Comparison of ENCODE assay signal across 9 cellular contexts in the genomic region with DNA sequence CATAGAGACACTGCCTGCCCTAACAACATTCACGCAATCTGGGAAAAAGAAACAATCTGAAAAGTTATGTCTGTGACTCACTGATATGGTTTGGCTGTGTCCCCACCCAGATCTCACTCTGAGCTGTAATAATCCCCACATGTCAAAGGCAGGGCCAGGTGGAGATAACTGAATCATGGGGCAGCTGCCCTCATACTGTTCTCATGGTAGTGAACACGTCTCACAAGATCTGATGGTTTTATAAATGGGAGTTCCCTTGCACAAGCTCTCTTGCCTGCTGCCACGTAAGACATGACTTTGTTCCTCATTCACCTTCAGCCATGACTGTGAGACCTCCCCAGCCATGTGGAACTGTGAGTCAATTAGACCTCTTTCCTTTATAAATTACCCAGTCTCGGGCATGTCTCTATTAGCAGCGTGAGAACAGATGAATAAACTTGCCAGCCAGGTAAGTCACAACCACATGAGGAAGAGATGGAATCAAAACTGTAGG.
DNase-seq lines count a peak whose midpoint lies in the region; ATAC-seq and TF ChIP-seq lines count a peak whose summit lies in the region.
"Had no signal": no experiment of that assay in that cellular context is flagged by ENCODE, and none has a peak within 500 bp of the region (broad histone marks: within the 10 kb centered on the region; RNA-seq: fewer than 3 reads in every experiment).

No MANE protein-coding gene starts in this region.

- ATAC-seq in HG03460 (IDR thresholded peaks at IDR 0.05; ENCODE audit: unreplicated experiment) (peak; percentile 48), HG03135 (IDR thresholded peaks at IDR 0.05; ENCODE audit: unreplicated experiment) (no peak), T-helper 17 cell (no peak)

- no peak overlapping the region for H3K4me3 ChIP-seq in brain microvascular endothelial cell (ENCODE audit: low read depth, low read length)

- H3K27me3 ChIP-seq in brain microvascular endothelial cell (replicated peaks): no peaks in the 10 kb centered on the region

- H3K4me3 Mint-ChIP-seq in activated CD4-positive, alpha-beta T cell treated with anti-CD3 and anti-CD28 coated beads, Interleukin-2, amount 10 ng/mL, durations not matched to agents 24 days and 14 days: peak overlapping the region; percentile 8
- H3K4me3 Mint-ChIP-seq in T-helper 17 cell: no peak overlapping the region

- peak overlapping the region; percentile 90 for H3K27ac Mint-ChIP-seq in activated CD4-positive, alpha-beta T cell treated with anti-CD3 and anti-CD28 coated beads, Interleukin-2, amount 10 ng/mL, durations not matched to agents 24 days and 14 days
- no peak overlapping the region for H3K27ac Mint-ChIP-seq in T-helper 17 cell

- peaks cover 12% of the 10 kb centered on the region for H3K9me3 Mint-ChIP-seq in activated CD4-positive, alpha-beta T cell treated with anti-CD3 and anti-CD28 coated beads, Interleukin-2, amount 10 ng/mL, durations not matched to agents 24 days and 14 days

- no peak for TF ChIP-seq CTCF in brain microvascular endothelial cell (IDR thresholded peaks at IDR 0.05; ENCODE audit: low read depth, low read length, missing control alignments)

- no peaks in the 10 kb centered on the region for H3K27me3 Mint-ChIP-seq in activated CD4-positive, alpha-beta T cell treated with anti-CD3 and anti-CD28 coated beads, Interleukin-2, amount 10 ng/mL, durations not matched to agents 24 days and 14 days
- no peaks in the 10 kb centered on the region for H3K27me3 Mint-ChIP-seq in T-helper 17 cell

- peaks cover 42% of the 10 kb centered on the region for H3K4me1 Mint-ChIP-seq in activated CD4-positive, alpha-beta T cell treated with anti-CD3 and anti-CD28 coated beads, Interleukin-2, amount 10 ng/mL, durations not matched to agents 24 days and 14 days
- peaks cover 14% of the 10 kb centered on the region for H3K4me1 Mint-ChIP-seq in T-helper 17 cell

- intact Hi-C loops in activated CD4-positive, alpha-beta T cell treated with anti-CD3 and anti-CD28 coated beads, Interleukin-2, amount 10 ng/mL, durations not matched to agents 24 days and 14 days (cut with micrococcal nuclease): loop anchor here (1.0 to 10.0 kb wide), 4 partner anchors 37 to 389 kb away; no protein-coding TSS in a partner anchor

- H3K9me3 ChIP-seq in T-helper 17 cell (ENCODE audit: control insufficient read depth, low read length, poor library complexity, severe bottlenecking): no peaks in the 10 kb centered on the region

- no peak overlapping the region for H3K27ac ChIP-seq in brain microvascular endothelial cell

- H3K36me3 ChIP-seq in brain microvascular endothelial cell (replicated peaks): no peaks in the 10 kb centered on the region

- no peak for DNase-seq in activated CD4-positive, alpha-beta T cell treated with anti-CD3 and anti-CD28 coated beads, Interleukin-2, amount 10 ng/mL, durations not matched to agents 24 days and 14 days
- no peak for DNase-seq in activated CD4-positive, alpha-beta T cell treated with anti-CD3 and anti-CD28 coated beads for 4 hours
- peak; percentile 70 for DNase-seq in brain microvascular endothelial cell
- DNase-seq in stimulated activated CD8-positive, alpha-beta memory T cell treated with anti-CD3 and anti-CD28 coated beads, Interleukin-4, amount 100 ng/mL, for 24 hours (ENCODE audit: low read depth): peak; percentile 5
- no peak for DNase-seq in superior temporal gyrus (ENCODE audit: extremely low spot score)
- no peak for DNase-seq in T-helper 17 cell
- DNase-seq: ACHN had no signal

- in situ Hi-C loops in brain microvascular endothelial cell (cut with HindIII; ENCODE audit: low pct_ligation_motif_present, low sequenced_read_pairs): no loop called here

- H3K36me3 Mint-ChIP-seq in activated CD4-positive, alpha-beta T cell treated with anti-CD3 and anti-CD28 coated beads, Interleukin-2, amount 10 ng/mL, durations not matched to agents 24 days and 14 days (ENCODE audit: low read depth): peaks cover 37% of the 10 kb centered on the region
- H3K36me3 Mint-ChIP-seq in T-helper 17 cell (ENCODE audit: low read depth): peaks cover 5% of the 10 kb centered on the region

Comparison
In these comparisons a context has a peak if more than half of its experiments do, and no peak if none do; other contexts are left out.
1. DNase-seq: peak in brain microvascular endothelial cell (single experiment) and stimulated activated CD8-positive, alpha-beta memory T cell treated with anti-CD3 and anti-CD28 coated beads, Interleukin-4, amount 100 ng/mL, for 24 hours (single experiment); none in activated CD4-positive, alpha-beta T cell treated with anti-CD3 and anti-CD28 coated beads, Interleukin-2, amount 10 ng/mL, durations not matched to agents 24 days and 14 days (single experiment), activated CD4-positive, alpha-beta T cell treated with anti-CD3 and anti-CD28 coated beads for 4 hours (0 of 2), superior temporal gyrus (single experiment) and T-helper 17 cell (0 of 3).